9 cellular contexts compared by ENCODE assay signal in genomic region chr10:130141878-130142277, GRCh38. TPM values are rescaled to one million over a fixed set of nuclear protein-coding genes. Genes with fewer than 3 reads are reported as not detected.
DNase-seq lines count a peak whose midpoint lies in the region; ATAC-seq and TF ChIP-seq lines count a peak whose summit lies in the region.
"Had no signal": no experiment of that assay in that cellular context is flagged by ENCODE, and none has a peak within 500 bp of the region (broad histone marks: within the 10 kb centered on the region; RNA-seq: fewer than 3 reads in every experiment).

No MANE protein-coding gene starts in this region.

- no peak overlapping the region for H2BK15ac ChIP-seq in neuronal stem cell (ENCODE audit: low read length)

- no peak overlapping the region for H2BK5ac ChIP-seq in neuronal stem cell (ENCODE audit: low read length)

- no peak for TF ChIP-seq CTCF in CD14-positive monocyte (IDR thresholded peaks at IDR 0.05)
- no peak for TF ChIP-seq CTCF in spleen (IDR thresholded peaks at IDR 0.05 in 8 of 11, conservative IDR thresholded peaks at IDR 0.05 in 3 of 11)

- H3K23ac ChIP-seq in neuronal stem cell (ENCODE audit: low read depth, low read length, poor library complexity) = no peak overlapping the region

- no peak overlapping the region for H3K4ac ChIP-seq in neuronal stem cell (ENCODE audit: low read length)

- DNase-seq in CD14-positive monocyte (ENCODE audit: low spot score) (no peak), T-helper 17 cell (no peak), neuronal stem cell (ENCODE audit: low spot score) (no peak), DMS53 treated with DMSO at 0.1 percent for 48 hours (lab: John Stamatoyannopoulos, UW; ENCODE audit: unreplicated experiment) (no peak), NCI-H1048 (lab: John Stamatoyannopoulos, UW) (no peak), spleen (no peak)
- DNase-seq: activated CD8-positive, alpha-beta memory T cell treated with anti-CD3 and anti-CD28 coated beads, Interleukin-2, amount 50 U/mL, for 4 hours had no signal

- H3K4me1 ChIP-seq in neuronal stem cell (ENCODE audit: control insufficient read depth in 2 of 2, insufficient read depth in 1 of 2, low read depth in 1 of 2, low read length in 2 of 2) = peaks cover 3 to 15% of the 10 kb centered on the region in 2 donors
- H3K4me1 ChIP-seq in spleen = peaks cover 26 to 83% (median 72%) of the 10 kb centered on the region in 6 donors

- H3K27me3 Mint-ChIP-seq in CD14-positive monocyte (ENCODE audit: low read depth in 3 of 3) (no peaks in the 10 kb centered on the region), T-helper 17 cell (no peaks in the 10 kb centered on the region)

- H3K9me3 ChIP-seq in T-helper 17 cell (ENCODE audit: control insufficient read depth, low read length, poor library complexity, severe bottlenecking) (no peaks in the 10 kb centered on the region), neuronal stem cell (replicated peaks in 1 of 2; ENCODE audit: control insufficient read depth in 2 of 2, insufficient read depth in 1 of 2, low read depth in 1 of 2, low read length in 2 of 2) (no peaks in the 10 kb centered on the region), spleen (no peaks in the 10 kb centered on the region)

- no peak for TF ChIP-seq POLR2A in spleen (IDR thresholded peaks at IDR 0.05)

- no peak overlapping the region for H3K4me3 Mint-ChIP-seq in CD14-positive monocyte
- peak overlapping the region; percentile 63 for H3K4me3 Mint-ChIP-seq in T-helper 17 cell

- H3K4me3 ChIP-seq in neuronal stem cell (ENCODE audit: low read length in 2 of 2) = no peak overlapping the region
- H3K4me3 ChIP-seq in spleen = no peak overlapping the region

- H3K36me3 Mint-ChIP-seq in CD14-positive monocyte = peaks cover 28 to 51% of the 10 kb centered on the region in 2 donors
- peaks cover 5% of the 10 kb centered on the region for H3K36me3 Mint-ChIP-seq in T-helper 17 cell (ENCODE audit: low read depth)

- H3K14ac ChIP-seq in neuronal stem cell (ENCODE audit: low read length) = no peak overlapping the region

- H2AFZ ChIP-seq in neuronal stem cell (ENCODE audit: low read length) = no peak overlapping the region

- no peaks in the 10 kb centered on the region for H3K9me3 Mint-ChIP-seq in CD14-positive monocyte

- H2AK5ac ChIP-seq in neuronal stem cell (ENCODE audit: low read depth, low read length) = no peak overlapping the region

- no CpG with 5 or more reads among the region's 2 CpGs for WGBS in neuronal stem cell (ENCODE audit: extremely low coverage in 2 of 2, insufficient read length in 2 of 2, insufficient replicate concordance in 1 of 2), 2 donors
- WGBS in spleen, 5 donors = 36 to 51% (median 48%) methylated on average over 2 of the region's 2 CpGs

- H4K91ac ChIP-seq in neuronal stem cell (ENCODE audit: low read depth, low read length, poor library complexity) = no peak overlapping the region

- no peaks in the 10 kb centered on the region for H3K27me3 ChIP-seq in neuronal stem cell (ENCODE audit: control insufficient read depth in 3 of 3, insufficient read depth in 3 of 3, low read depth in 1 of 3, low read length in 3 of 3)
- H3K27me3 ChIP-seq in spleen (replicated peaks in 1 of 7) = no peaks in the 10 kb centered on the region

- H3K36me3 ChIP-seq in neuronal stem cell (replicated peaks in 1 of 2; ENCODE audit: control insufficient read depth in 2 of 2, insufficient read depth in 2 of 2, low read length in 2 of 2) (peaks cover 8 to 73% of the 10 kb centered on the region in 2 donors), spleen (peaks cover 0 to 40% (median 10%) of the 10 kb centered on the region in 6 donors)

- peaks cover 51% of the 10 kb centered on the region for H3K4me1 Mint-ChIP-seq in CD14-positive monocyte
- H3K4me1 Mint-ChIP-seq in T-helper 17 cell = peaks cover 40% of the 10 kb centered on the region

- H3K9ac ChIP-seq in neuronal stem cell (ENCODE audit: low read depth, low read length, poor library complexity) = no peak overlapping the region

- no peak overlapping the region for H3K4me2 ChIP-seq in neuronal stem cell (ENCODE audit: insufficient read depth, low read length, poor library complexity, severe bottlenecking)

- peaks cover 8% of the 10 kb centered on the region for H3K79me1 ChIP-seq in neuronal stem cell (ENCODE audit: low read depth, low read length)

- H3K27ac Mint-ChIP-seq in CD14-positive monocyte (peak overlapping the region in 5 of 7 donors; percentile 3 to 75 (median 55)), T-helper 17 cell (peak overlapping the region; percentile 86)

- H2BK120ac ChIP-seq in neuronal stem cell (ENCODE audit: low read depth, low read length) = no peak overlapping the region

- H3K27ac ChIP-seq in neuronal stem cell (replicated peaks; ENCODE audit: low read length) (no peak overlapping the region), spleen (peak overlapping the region in 2 of 8 donors; percentile 26 to 32)

- no peak overlapping the region for H3K18ac ChIP-seq in neuronal stem cell (ENCODE audit: low read length)

- intact Hi-C loops in CD14-positive monocyte (cut with micrococcal nuclease) = no loop called here
- intact Hi-C loops in spleen (cut with DNase I; ENCODE audit: low total_unique reads) = no loop called here

- no peak overlapping the region for H4K8ac ChIP-seq in neuronal stem cell (ENCODE audit: low read depth, low read length)

- ATAC-seq in GM18873 (IDR thresholded peaks at IDR 0.05; ENCODE audit: low FRiP score, unreplicated experiment) = peak; percentile 82
- peak; percentile 78 for ATAC-seq in HG02870 (IDR thresholded peaks at IDR 0.05; ENCODE audit: unreplicated experiment)
- peak; percentile 80 for ATAC-seq in T-helper 17 cell

- no peak overlapping the region for H2BK12ac ChIP-seq in neuronal stem cell (ENCODE audit: low read length)

RNA-seq across cellular contexts. Expression of gene GLRX3, which starts 5.7 kb away (rescaled TPM):
- 10 to 100 TPM; 78.2 to 94.1 TPM for polyA plus RNA-seq in CD14-positive monocyte
- total RNA-seq in T-helper 17 cell = 10 to 100 TPM; 31.5 to 39.9 TPM
- polyA plus RNA-seq in neuronal stem cell (2013, experiment 1 of 2) = 124 TPM
- polyA plus RNA-seq in neuronal stem cell (2013, experiment 2 of 2) = 125 TPM
- total RNA-seq in spleen = 10 to 100 TPM; 32.2 to 46.3 (median 38.8) TPM
- 10 to 100 TPM; 41.5 to 63.2 (median 51.7) TPM for polyA plus RNA-seq in spleen

RNA-seq across cellular contexts. Expression of gene C10orf143, which starts 31.2 kb away (rescaled TPM):
- polyA plus RNA-seq in CD14-positive monocyte = 10 to 100 TPM in 1 of 2 donors, 1 to 10 TPM in 1; 8.0 to 11.6 TPM
- total RNA-seq in T-helper 17 cell = 1 to 10 TPM; 5.0 to 5.5 TPM
- polyA plus RNA-seq in neuronal stem cell (2013, experiment 1 of 2) = 4.9 TPM
- 4.7 TPM for polyA plus RNA-seq in neuronal stem cell (2013, experiment 2 of 2)
- total RNA-seq in spleen = 1 to 10 TPM; 2.3 to 7.3 (median 4.5) TPM
- polyA plus RNA-seq in spleen = 10 to 100 TPM; 12.9 to 15.6 (median 15.6) TPM
